ENCODE assay signal across 1 cellular context in the genomic region with DNA sequence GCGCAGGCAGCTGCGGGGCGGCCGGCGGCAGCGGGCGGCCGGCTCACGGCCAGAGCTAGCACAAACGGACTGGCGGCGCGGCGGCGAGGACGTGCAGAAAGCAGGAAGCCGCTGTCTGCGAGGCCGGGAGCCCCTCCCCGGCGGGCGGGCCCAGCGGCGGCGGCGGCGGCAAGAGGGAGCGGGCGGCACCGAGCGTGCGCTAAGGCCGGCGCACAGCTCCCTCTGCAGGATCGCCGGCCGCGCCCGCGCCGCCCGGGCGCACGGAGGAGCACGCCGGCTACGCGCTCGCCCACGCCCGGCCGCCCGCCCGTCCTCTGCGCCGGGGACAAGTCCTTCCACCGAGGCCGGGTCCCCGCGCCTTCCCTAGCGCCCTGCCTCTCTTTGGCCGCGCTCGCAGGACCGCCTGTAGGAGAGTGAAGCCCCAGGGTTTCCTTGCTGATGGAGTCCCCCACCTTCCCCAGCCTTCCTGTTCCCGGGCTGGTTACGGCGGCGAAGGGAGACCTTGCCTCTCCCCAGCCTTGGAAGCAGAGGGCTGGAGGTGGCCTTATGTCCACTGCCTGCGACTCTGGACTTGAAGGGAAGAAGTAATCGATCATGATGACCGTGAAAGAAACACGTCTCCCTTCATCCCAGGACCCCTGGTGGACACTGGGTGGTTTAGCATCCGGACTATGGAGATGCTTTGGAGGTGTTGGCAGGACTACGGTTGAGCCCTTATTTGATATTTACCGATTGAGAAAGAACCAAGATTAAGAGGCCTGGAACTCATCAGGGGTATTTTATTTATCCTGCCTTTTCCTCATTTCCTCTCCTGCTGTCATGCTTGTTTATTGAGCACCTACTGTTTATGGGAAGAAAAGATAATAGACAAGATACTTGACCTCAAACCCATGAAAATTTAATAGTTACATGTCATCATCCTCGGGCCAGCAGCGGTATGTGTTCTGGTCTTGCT.
TF ChIP-seq lines count a peak whose summit lies in the region.

PREP (minus strand) TSS at position 102 of the 955 bp plus-strand sequence. CDS start 191 bp downstream, outside the sequence.

TF ChIP-seq in GM12878, 131 proteins besides CTCF, POLR2A, EP300 and RAD21 (continued from another document and continues in another):
- no peak for TF ChIP-seq E4F1 (IDR thresholded peaks at IDR 0.05; ENCODE audit: borderline replicate concordance, partially characterized antibody)
- no peak for TF ChIP-seq BMI1 (IDR thresholded peaks at IDR 0.05; ENCODE audit: borderline replicate concordance)
- TF ChIP-seq RELA (IDR thresholded peaks at IDR 0.05; ENCODE audit: borderline replicate concordance, partially characterized antibody), result no peak
- TF ChIP-seq, protein P1, sequence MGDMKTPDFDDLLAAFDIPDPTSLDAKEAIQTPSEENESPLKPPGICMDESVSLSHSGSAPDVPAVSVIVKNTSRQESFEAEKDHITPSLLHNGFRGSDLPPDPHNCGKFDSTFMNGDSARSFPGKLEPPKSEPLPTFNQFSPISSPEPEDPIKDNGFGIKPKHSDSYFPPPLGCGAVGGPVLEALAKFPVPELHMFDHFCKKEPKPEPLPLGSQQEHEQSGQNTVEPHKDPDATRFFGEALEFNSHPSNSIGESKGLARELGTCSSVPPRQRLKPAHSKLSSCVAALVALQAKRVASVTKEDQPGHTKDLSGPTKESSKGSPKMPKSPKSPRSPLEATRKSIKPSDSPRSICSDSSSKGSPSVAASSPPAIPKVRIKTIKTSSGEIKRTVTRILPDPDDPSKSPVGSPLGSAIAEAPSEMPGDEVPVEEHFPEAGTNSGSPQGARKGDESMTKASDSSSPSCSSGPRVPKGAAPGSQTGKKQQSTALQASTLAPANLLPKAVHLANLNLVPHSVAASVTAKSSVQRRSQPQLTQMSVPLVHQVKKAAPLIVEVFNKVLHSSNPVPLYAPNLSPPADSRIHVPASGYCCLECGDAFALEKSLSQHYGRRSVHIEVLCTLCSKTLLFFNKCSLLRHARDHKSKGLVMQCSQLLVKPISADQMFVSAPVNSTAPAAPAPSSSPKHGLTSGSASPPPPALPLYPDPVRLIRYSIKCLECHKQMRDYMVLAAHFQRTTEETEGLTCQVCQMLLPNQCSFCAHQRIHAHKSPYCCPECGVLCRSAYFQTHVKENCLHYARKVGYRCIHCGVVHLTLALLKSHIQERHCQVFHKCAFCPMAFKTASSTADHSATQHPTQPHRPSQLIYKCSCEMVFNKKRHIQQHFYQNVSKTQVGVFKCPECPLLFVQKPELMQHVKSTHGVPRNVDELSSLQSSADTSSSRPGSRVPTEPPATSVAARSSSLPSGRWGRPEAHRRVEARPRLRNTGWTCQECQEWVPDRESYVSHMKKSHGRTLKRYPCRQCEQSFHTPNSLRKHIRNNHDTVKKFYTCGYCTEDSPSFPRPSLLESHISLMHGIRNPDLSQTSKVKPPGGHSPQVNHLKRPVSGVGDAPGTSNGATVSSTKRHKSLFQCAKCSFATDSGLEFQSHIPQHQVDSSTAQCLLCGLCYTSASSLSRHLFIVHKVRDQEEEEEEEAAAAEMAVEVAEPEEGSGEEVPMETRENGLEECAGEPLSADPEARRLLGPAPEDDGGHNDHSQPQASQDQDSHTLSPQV (IDR thresholded peaks at IDR 0.05), result peak; percentile 62; the same call in 1 of the 2 replicates
- TF ChIP-seq ZNF24 (IDR thresholded peaks at IDR 0.05), result 0 out of 2 replicates have a peak, but pooled peaks have one; percentile 27
- TF ChIP-seq GABPA (IDR thresholded peaks at IDR 0.05; ENCODE audit: low read depth), result no peak
- TF ChIP-seq DPF2 (IDR thresholded peaks at IDR 0.05), result peak; percentile 82
- TF ChIP-seq NR2C2 (IDR thresholded peaks at IDR 0.05; ENCODE audit: borderline replicate concordance, control insufficient read depth, insufficient read length, low read depth), result no peak
- TF ChIP-seq SMAD5 (IDR thresholded peaks at IDR 0.05; ENCODE audit: low read depth), result no peak
- TF ChIP-seq, protein P2, sequence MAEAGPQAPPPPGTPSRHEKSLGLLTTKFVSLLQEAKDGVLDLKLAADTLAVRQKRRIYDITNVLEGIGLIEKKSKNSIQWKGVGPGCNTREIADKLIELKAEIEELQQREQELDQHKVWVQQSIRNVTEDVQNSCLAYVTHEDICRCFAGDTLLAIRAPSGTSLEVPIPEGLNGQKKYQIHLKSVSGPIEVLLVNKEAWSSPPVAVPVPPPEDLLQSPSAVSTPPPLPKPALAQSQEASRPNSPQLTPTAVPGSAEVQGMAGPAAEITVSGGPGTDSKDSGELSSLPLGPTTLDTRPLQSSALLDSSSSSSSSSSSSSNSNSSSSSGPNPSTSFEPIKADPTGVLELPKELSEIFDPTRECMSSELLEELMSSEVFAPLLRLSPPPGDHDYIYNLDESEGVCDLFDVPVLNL (IDR thresholded peaks at IDR 0.05; ENCODE audit: low read depth, low read length), result no peak
- TF ChIP-seq ZBED1 (IDR thresholded peaks at IDR 0.05; ENCODE audit: borderline replicate concordance), result no peak
- no peak for TF ChIP-seq PAX5 (IDR thresholded peaks at IDR 0.05; ENCODE audit: borderline replicate concordance, low read depth, low read length)
- peak; percentile 6; the same call in 1 of the 2 replicates for TF ChIP-seq CREM (IDR thresholded peaks at IDR 0.05; ENCODE audit: low read depth)
- 0 out of 2 replicates have a peak, but pooled peaks have one; percentile 21 for TF ChIP-seq NR2C1 (IDR thresholded peaks at IDR 0.05)
- TF ChIP-seq BHLHE40 (IDR thresholded peaks at IDR 0.05; ENCODE audit: borderline replicate concordance in 1 of 2, low read depth in 2 of 2, low read length in 1 of 2), result peak; percentile 57 to 85; a peak in 3 of 4 replicates
- peak; percentile 17 for TF ChIP-seq KLF5 (IDR thresholded peaks at IDR 0.05; ENCODE audit: partially characterized antibody)
- TF ChIP-seq NFYA (IDR thresholded peaks at IDR 0.05; ENCODE audit: borderline replicate concordance, low read depth, low read length), result no peak
- peak; percentile 89 for TF ChIP-seq GATAD2B (conservative IDR thresholded peaks at IDR 0.05; ENCODE audit: low read depth)
- TF ChIP-seq ZSCAN29 (IDR thresholded peaks at IDR 0.05), result 0 out of 2 replicates have a peak, but pooled peaks have one; percentile 49
- TF ChIP-seq, protein P3, sequence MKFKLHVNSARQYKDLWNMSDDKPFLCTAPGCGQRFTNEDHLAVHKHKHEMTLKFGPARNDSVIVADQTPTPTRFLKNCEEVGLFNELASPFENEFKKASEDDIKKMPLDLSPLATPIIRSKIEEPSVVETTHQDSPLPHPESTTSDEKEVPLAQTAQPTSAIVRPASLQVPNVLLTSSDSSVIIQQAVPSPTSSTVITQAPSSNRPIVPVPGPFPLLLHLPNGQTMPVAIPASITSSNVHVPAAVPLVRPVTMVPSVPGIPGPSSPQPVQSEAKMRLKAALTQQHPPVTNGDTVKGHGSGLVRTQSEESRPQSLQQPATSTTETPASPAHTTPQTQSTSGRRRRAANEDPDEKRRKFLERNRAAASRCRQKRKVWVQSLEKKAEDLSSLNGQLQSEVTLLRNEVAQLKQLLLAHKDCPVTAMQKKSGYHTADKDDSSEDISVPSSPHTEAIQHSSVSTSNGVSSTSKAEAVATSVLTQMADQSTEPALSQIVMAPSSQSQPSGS (IDR thresholded peaks at IDR 0.05; ENCODE audit: low read length), result no peak
- no peak for TF ChIP-seq ZBTB4 (CRISPR knock-in tag; IDR thresholded peaks at IDR 0.05)
- peak; percentile 92 for TF ChIP-seq LARP7 (IDR thresholded peaks at IDR 0.05)
- peak; percentile 32; the same call in 1 of the 2 replicates for TF ChIP-seq TAF1 (IDR thresholded peaks at IDR 0.05; ENCODE audit: borderline replicate concordance, low read depth, low read length)
- no peak for TF ChIP-seq E2F8 (IDR thresholded peaks at IDR 0.05; ENCODE audit: low read depth, partially characterized antibody)
- 0 out of 2 replicates have a peak, but pooled peaks have one; percentile 19 for TF ChIP-seq RUNX3 (IDR thresholded peaks at IDR 0.05; ENCODE audit: low read length)
- no peak for TF ChIP-seq NFIC (IDR thresholded peaks at IDR 0.05; ENCODE audit: low read depth, low read length)
- TF ChIP-seq SIX5 (IDR thresholded peaks at IDR 0.05; ENCODE audit: low read depth, low read length, severe bottlenecking), result peak; percentile 3
- peak; percentile 39; the same call in 1 of the 2 replicates for TF ChIP-seq POLR2AphosphoS5 (IDR thresholded peaks at IDR 0.05; ENCODE audit: low read length)
- peak; percentile 71 to 94 for TF ChIP-seq EGR1 (IDR thresholded peaks at IDR 0.05; ENCODE audit: borderline replicate concordance in 1 of 2, low read depth in 2 of 2, low read length in 2 of 2)
- no peak for TF ChIP-seq MEF2A (IDR thresholded peaks at IDR 0.05; ENCODE audit: insufficient read depth, low read depth, low read length)
- TF ChIP-seq PBX3 (IDR thresholded peaks at IDR 0.05; ENCODE audit: insufficient replicate concordance, low read depth, low read length), result peak; percentile 40
- peak; percentile 45; the same call in 1 of the 2 replicates for TF ChIP-seq NBN (IDR thresholded peaks at IDR 0.05)
- TF ChIP-seq IRF5 (IDR thresholded peaks at IDR 0.05; ENCODE audit: borderline replicate concordance), result no peak
- TF ChIP-seq WRNIP1 (IDR thresholded peaks at IDR 0.05; ENCODE audit: borderline replicate concordance, low read depth, low read length), result no peak
